In the genomic region with DNA sequence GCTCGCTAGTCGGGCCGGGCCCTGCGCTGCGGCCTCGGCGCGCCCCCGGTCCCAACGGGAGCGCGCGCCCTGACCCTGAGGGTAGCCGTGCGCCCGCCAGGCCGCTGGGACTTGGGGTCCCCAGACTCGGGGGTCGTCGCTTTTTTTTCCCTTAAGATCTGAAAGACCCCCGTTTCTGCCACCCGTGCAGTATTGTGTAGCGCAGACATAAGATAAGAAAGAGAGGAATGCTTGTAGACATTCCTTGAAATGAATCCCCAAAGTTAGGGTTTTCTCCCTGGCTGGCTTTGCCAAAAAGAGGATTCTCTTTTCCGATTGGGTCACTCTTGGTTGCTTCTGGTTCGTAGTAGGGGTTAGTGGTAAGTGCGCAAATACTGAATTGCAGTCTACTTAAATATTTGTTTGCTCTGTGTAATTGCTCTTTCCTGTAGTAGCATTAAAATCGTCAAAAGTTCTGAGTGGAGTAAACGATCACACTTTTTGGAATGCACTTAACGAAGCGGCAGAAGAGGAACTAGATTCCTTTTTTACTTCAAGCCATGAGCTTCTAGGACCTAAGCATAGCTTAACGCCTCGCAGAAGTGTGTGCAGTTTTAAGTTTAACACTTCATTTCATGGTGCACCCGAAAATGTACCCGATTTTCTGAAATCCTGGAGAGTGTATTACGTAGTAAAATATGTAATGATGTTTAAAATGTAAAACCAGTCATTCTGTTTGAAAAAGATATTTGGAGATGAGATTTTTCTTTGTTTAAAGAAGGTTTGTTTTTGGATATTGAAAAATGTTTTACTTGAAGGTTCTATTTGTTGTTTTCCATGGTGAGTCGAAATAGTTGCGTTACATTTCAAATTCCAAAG, we compare ENCODE assay signal across 8 cellular contexts. TPM values are rescaled to one million over a fixed set of nuclear protein-coding genes. Genes with fewer than 3 reads are reported as not detected.
DNase-seq lines count a peak whose midpoint lies in the region; ATAC-seq, FAIRE-seq and TF ChIP-seq lines count a peak whose summit lies in the region.

No MANE protein-coding gene starts in this region.

- H3K27ac ChIP-seq in CD8-positive, alpha-beta memory T cell (ENCODE audit: low read depth, low read length), result peak overlapping the region; percentile 80
- H3K27ac ChIP-seq in VCaP (peak overlapping the region; percentile 98), gastroesophageal sphincter (peak overlapping the region; percentile 88 to 98 (median 96)), prostate gland (peak overlapping the region; percentile 87 to 97)

- H3K27ac Mint-ChIP-seq in CD8-positive, alpha-beta memory T cell, result peak overlapping the region; percentile 35 to 95 (median 85)

- peak in 1 of 5 donors; percentile 15 for DNase-seq in CD8-positive, alpha-beta memory T cell
- peak; percentile 18 for DNase-seq in HTR-8/SVneo (ENCODE audit: insufficient read length, low spot score)
- no peak for DNase-seq in prostate gland (ENCODE audit: low spot score)
- no peak for DNase-seq in NK-92 (lab: John Stamatoyannopoulos, UW; ENCODE audit: unreplicated experiment)

- TF ChIP-seq CTCF in VCaP (conservative IDR thresholded peaks at IDR 0.05), result no peak
- no peak for TF ChIP-seq CTCF in gastroesophageal sphincter (IDR thresholded peaks at IDR 0.05)
- TF ChIP-seq CTCF in prostate gland (IDR thresholded peaks at IDR 0.05), result no peak

- no peaks in the 10 kb centered on the region for H3K9me3 Mint-ChIP-seq in CD8-positive, alpha-beta memory T cell

- ATAC-seq in GM19395 (IDR thresholded peaks at IDR 0.05; ENCODE audit: unreplicated experiment), result peak; percentile 36
- ATAC-seq in gastroesophageal sphincter, result no peak
- ATAC-seq in esophagus mucosa, result no peak

- FAIRE-seq in HTR-8/SVneo (lab: Jason Lieb, UNC), result no peak

- H3K27me3 ChIP-seq in CD8-positive, alpha-beta memory T cell (ENCODE audit: insufficient read depth, low read length, poor library complexity, severe bottlenecking), result no peaks in the 10 kb centered on the region
- H3K27me3 ChIP-seq in gastroesophageal sphincter, result no peaks in the 10 kb centered on the region
- no peaks in the 10 kb centered on the region for H3K27me3 ChIP-seq in prostate gland (replicated peaks; ENCODE audit: insufficient read depth)

- no peaks in the 10 kb centered on the region for H3K27me3 Mint-ChIP-seq in CD8-positive, alpha-beta memory T cell

- peaks cover 0 to 6% (median 0%) of the 10 kb centered on the region in 3 donors for H3K36me3 Mint-ChIP-seq in CD8-positive, alpha-beta memory T cell

- no peaks in the 10 kb centered on the region for H3K36me3 ChIP-seq in CD8-positive, alpha-beta memory T cell (ENCODE audit: insufficient read depth, low read length)
- H3K36me3 ChIP-seq in gastroesophageal sphincter (no peaks in the 10 kb centered on the region), prostate gland (no peaks in the 10 kb centered on the region)

- peak overlapping the region; percentile 82 to 96 (median 90) for H3K4me3 Mint-ChIP-seq in CD8-positive, alpha-beta memory T cell

- H3K9me3 ChIP-seq in CD8-positive, alpha-beta memory T cell (ENCODE audit: low read length), result no peaks in the 10 kb centered on the region
- H3K9me3 ChIP-seq in gastroesophageal sphincter (no peaks in the 10 kb centered on the region), prostate gland (no peaks in the 10 kb centered on the region)

- CTCF ChIA-PET in CD8-positive, alpha-beta memory T cell (lab: Charles Lee), result interaction anchor here (0.7 to 0.9 kb wide), 2 partner anchors 156 to 263 kb away, joined by 3 read pairs; no protein-coding TSS in a partner anchor

- TF ChIP-seq EP300 in gastroesophageal sphincter (IDR thresholded peaks at IDR 0.05), result no peak

- 2 to 3% methylated on average over 12 to 17 of the region's 37 CpGs for whole genome bisulfite sequencing in gastroesophageal sphincter (ENCODE audit: low coverage in 1 of 2), 2 donors
- WGBS in prostate gland, result under 1% methylated on average over 37 of the region's 37 CpGs

- H3K4me1 Mint-ChIP-seq in CD8-positive, alpha-beta memory T cell, result peaks cover 53 to 73% (median 66%) of the 10 kb centered on the region in 3 donors

- intact Hi-C loops in prostate gland (cut with DNase I), result loop anchor here (5.0 to 10.0 kb wide), 4 partner anchors 185 to 287 kb away; partner anchors contain the start of gene EZH2

- POLR2A ChIA-PET in CD8-positive, alpha-beta memory T cell (lab: Charles Lee), result interaction anchor here (0.5 to 2.5 kb wide), 6 partner anchors 22 to 447 kb away, joined by 3 to 11 read pairs (median 4); partner anchors contain the start of gene ZNF398

- peaks cover 56% of the 10 kb centered on the region for H3K4me1 ChIP-seq in CD8-positive, alpha-beta memory T cell (ENCODE audit: insufficient read depth, low read length)
- peaks cover 19 to 63% (median 24%) of the 10 kb centered on the region in 3 donors for H3K4me1 ChIP-seq in gastroesophageal sphincter
- peaks cover 2% of the 10 kb centered on the region for H3K4me1 ChIP-seq in prostate gland (replicated peaks)

- TF ChIP-seq POLR2A in gastroesophageal sphincter (IDR thresholded peaks at IDR 0.05) (peak in 1 of 2 donors; percentile 7), prostate gland (IDR thresholded peaks at IDR 0.05) (no peak)

- H3K4me3 ChIP-seq in CD8-positive, alpha-beta memory T cell (ENCODE audit: low read length), result peak overlapping the region; percentile 72
- H3K4me3 ChIP-seq in gastroesophageal sphincter, result peak overlapping the region; percentile 77 to 88
- peak overlapping the region; percentile 64 to 95 for H3K4me3 ChIP-seq in prostate gland

RNA-seq across cellular contexts. Expression of gene CUL1, which starts 1.3 kb away (rescaled TPM):
- 10 to 100 TPM; 92.2 to 93.4 TPM for total RNA-seq in CD8-positive, alpha-beta memory T cell
- polyA plus RNA-seq in CD8-positive, alpha-beta memory T cell, result 58.3 TPM
- total RNA-seq in gastroesophageal sphincter (10 to 100 TPM; 80.6 to 83.7 (median 82.8) TPM), prostate gland (100 to 1,000 TPM in 1 of 2 donors, 10 to 100 TPM in 1; 39.0 to 105 TPM), esophagus mucosa (29.0 TPM)
